Comparison of ENCODE assay signal across 8 cellular contexts in genomic region chr6:36594816-36595167, GRCh38. TPM values are rescaled to one million over a fixed set of nuclear protein-coding genes. Genes with fewer than 3 reads are reported as not detected.
DNase-seq lines count a peak whose midpoint lies in the region; ATAC-seq and TF ChIP-seq lines count a peak whose summit lies in the region.

No MANE protein-coding gene starts in this region.

- peak overlapping the region; percentile 94 for H3K4ac ChIP-seq in IMR-90 (ENCODE audit: low read depth, low read length)

- intact Hi-C loops in IMR-90 (cut with micrococcal nuclease) (loop anchor here (2.0 to 5.0 kb wide), 2 partner anchors 152 to 172 kb away; partner anchors contain the start of genes KCTD20 and PXT1), tibial artery (cut with DNase I; ENCODE audit: low total_unique reads) (loop anchor here (5.0 kb wide), 2 partner anchors 47 to 152 kb away; partner anchors contain the start of genes KCTD20, PXT1 and STK38)

- H3K9ac ChIP-seq in IMR-90 (ENCODE audit: low read depth, low read length) (peak overlapping the region; percentile 98), liver (ENCODE audit: low read depth in 1 of 2, low read length in 2 of 2) (peak overlapping the region; percentile 97 to 100)

- H3K27ac Mint-ChIP-seq in brain: peak overlapping the region; percentile 99 to 100 (median 100)

- TF ChIP-seq POLR2A in IMR-90 (IDR thresholded peaks at IDR 0.05; ENCODE audit: low read depth, low read length): no peak

- peak overlapping the region; percentile 63; the same call in 1 of the 2 replicates for H4K5ac ChIP-seq in IMR-90 (ENCODE audit: low read depth, low read length)

- H3K27me3 Mint-ChIP-seq in brain: peaks cover 45% of the 10 kb centered on the region

- H4K20me1 ChIP-seq in IMR-90 (ENCODE audit: insufficient read depth, low read length): peaks cover 56% of the 10 kb centered on the region

- WGBS in IMR-90 (ENCODE audit: extremely low coverage in 2 of 2, insufficient read length in 1 of 2), 2 experiments: 0% methylated on average over 2 of the region's 7 CpGs; no CpG with 5 or more reads in 1 of the 2 experiments
- WGBS in liver: under 1% methylated on average over 7 of the region's 7 CpGs

- H4K8ac ChIP-seq in IMR-90 (ENCODE audit: low read depth in 2 of 2, low read length in 2 of 2): peak overlapping the region; percentile 82 to 95

- peak overlapping the region; percentile 96 for H4K91ac ChIP-seq in IMR-90 (ENCODE audit: insufficient read depth, low read depth, low read length)

- peak overlapping the region; percentile 62 for H3K18ac ChIP-seq in IMR-90 (ENCODE audit: low read depth, low read length)

- H2AFZ ChIP-seq in ACC112 (ENCODE audit: low read length, unreplicated experiment) (no peak overlapping the region), IMR-90 (replicated peaks; ENCODE audit: low read length, poor library complexity) (no peak overlapping the region)

- dilution Hi-C loops in IMR-90 (cut with HindIII; ENCODE audit: low sequenced_read_pairs, unreplicated experiment): no loop called here

- no peak overlapping the region for H2BK20ac ChIP-seq in IMR-90 (ENCODE audit: low read depth, low read length)

- DNase-seq in IMR-90 (no peak), tibial artery (peak in 1 of 2 donors; percentile 24), putamen (ENCODE audit: low spot score) (no peak), SW480 (ENCODE audit: low spot score) (no peak)

- BruUV-seq in IMR-90 (replicated peaks; lab: Mats Ljungman, UMichigan): no TSS peak

- H3K79me1 ChIP-seq in IMR-90 (ENCODE audit: low read depth in 1 of 2, low read length in 2 of 2): peaks cover 13 to 38% of the 10 kb centered on the region in 2 experiments

- in situ Hi-C loops in IMR-90 (cut with MboI; ENCODE audit: low sequenced_read_pairs): loop anchor here (5.0 kb wide), 1 partner anchor 47 kb away; the partner anchor contains the start of gene STK38

- peaks cover 8% of the 10 kb centered on the region for H3K9me1 ChIP-seq in IMR-90 (ENCODE audit: insufficient read depth, low read length)

- no peak for ATAC-seq in IMR-90 (ENCODE audit: low read depth)
- ATAC-seq in HG03469 (IDR thresholded peaks at IDR 0.05; ENCODE audit: unreplicated experiment): no peak

- H3K36me3 ChIP-seq in ACC112 (ENCODE audit: insufficient read depth, low read length) (peaks cover 47% of the 10 kb centered on the region), IMR-90 (ENCODE audit: control insufficient read depth, insufficient read depth, low read length) (peaks cover 27% of the 10 kb centered on the region), liver (ENCODE audit: control insufficient read depth in 4 of 4, insufficient read depth in 3 of 4, low read depth in 1 of 4, low read length in 3 of 4) (peaks cover 6 to 22% (median 16%) of the 10 kb centered on the region in 4 donors), tibial artery (peaks cover 31 to 36% (median 32%) of the 10 kb centered on the region in 3 donors)

- H3K9me3 Mint-ChIP-seq in brain: peaks cover 0 to 36% (median 10%) of the 10 kb centered on the region in 5 experiments

- TF ChIP-seq RAD21 in IMR-90 (IDR thresholded peaks at IDR 0.05; ENCODE audit: low read length) (no peak), liver (IDR thresholded peaks at IDR 0.05) (no peak)

- H3K4me1 Mint-ChIP-seq in brain: peaks cover 45% of the 10 kb centered on the region

- H2AK5ac ChIP-seq in IMR-90 (ENCODE audit: low read depth, low read length): peak overlapping the region; percentile 6; the same call in 1 of the 2 replicates

- peaks cover 58% of the 10 kb centered on the region for H3K36me3 Mint-ChIP-seq in brain

- no peaks in the 10 kb centered on the region for H3K27me3 ChIP-seq in ACC112 (ENCODE audit: insufficient read depth, low read length)
- no peaks in the 10 kb centered on the region for H3K27me3 ChIP-seq in IMR-90 (ENCODE audit: control insufficient read depth, insufficient read depth, low read length)
- H3K27me3 ChIP-seq in liver (ENCODE audit: control insufficient read depth in 4 of 4, insufficient read depth in 4 of 4, low read length in 3 of 4): no peaks in the 10 kb centered on the region
- H3K27me3 ChIP-seq in tibial artery: no peaks in the 10 kb centered on the region

- peak overlapping the region; percentile 95 for H3K4me3 ChIP-seq in ACC112 (ENCODE audit: low read depth, low read length)
- H3K4me3 ChIP-seq in IMR-90 (ENCODE audit: insufficient read depth, low read depth, low read length): peak overlapping the region; percentile 72
- H3K4me3 ChIP-seq in liver (ENCODE audit: low read depth in 1 of 3, low read length in 3 of 3): peak overlapping the region; percentile 80 to 92 (median 83)
- peak overlapping the region; percentile 61 to 62 for H3K4me3 ChIP-seq in tibial artery

- peak overlapping the region; percentile 92 to 99 (median 95) for H3K4me3 Mint-ChIP-seq in brain

- POLR2A ChIA-PET in IMR-90 (lab: Charles Lee; ENCODE audit: unreplicated experiment): interaction anchor here (0.6 to 0.7 kb wide), 5 partner anchors 15 to 542 kb away, joined by 3 to 10 read pairs (median 6); no protein-coding TSS in a partner anchor

- peaks cover 56% of the 10 kb centered on the region for H3K79me2 ChIP-seq in ACC112 (ENCODE audit: control insufficient read depth, insufficient read depth, low read length, unreplicated experiment)

- peak overlapping the region; percentile 100 for H3K14ac ChIP-seq in IMR-90 (replicated peaks; ENCODE audit: low read depth, low read length)

- TF ChIP-seq CTCF in IMR-90 (conservative IDR thresholded peaks at IDR 0.05; ENCODE audit: low read depth, low read length): no peak
- TF ChIP-seq CTCF in brain (conservative IDR thresholded peaks at IDR 0.05): no peak
- TF ChIP-seq CTCF in liver (IDR thresholded peaks at IDR 0.05; ENCODE audit: low read depth, low read length, missing input control): no peak
- no peak for TF ChIP-seq CTCF in tibial artery (IDR thresholded peaks at IDR 0.05)

- peak overlapping the region; percentile 57; the same call in 1 of the 2 replicates for H3K4me2 ChIP-seq in IMR-90 (ENCODE audit: low read depth, low read length)

- H3K23ac ChIP-seq in IMR-90 (ENCODE audit: low read depth, low read length): peak overlapping the region; percentile 87; the same call in 1 of the 2 replicates

- H2BK120ac ChIP-seq in IMR-90 (ENCODE audit: low read depth, low read length): peak overlapping the region; percentile 32

- peak overlapping the region; percentile 90 for H2BK5ac ChIP-seq in IMR-90 (ENCODE audit: low read depth, low read length, poor library complexity, severe bottlenecking)

- H3K27ac ChIP-seq in ACC112 (ENCODE audit: low read depth, low read length): peak overlapping the region; percentile 98
- peak overlapping the region; percentile 95 for H3K27ac ChIP-seq in IMR-90 (ENCODE audit: insufficient read depth, low read length)
- peak overlapping the region; percentile 92 to 98 for H3K27ac ChIP-seq in liver (ENCODE audit: low read depth in 1 of 2, low read length in 2 of 2)
- peak overlapping the region; percentile 94 to 96 for H3K27ac ChIP-seq in tibial artery

- H3K9me3 ChIP-seq in IMR-90 (ENCODE audit: control insufficient read depth, insufficient read depth, low read length): no peaks in the 10 kb centered on the region
- no peaks in the 10 kb centered on the region for H3K9me3 ChIP-seq in liver (ENCODE audit: control insufficient read depth in 4 of 4, low read length in 3 of 4)
- H3K9me3 ChIP-seq in tibial artery: no peaks in the 10 kb centered on the region

- CTCF ChIA-PET in IMR-90 (lab: Yijun Ruan, JAX): no interaction called here

- peak overlapping the region; percentile 100 for H2AK9ac ChIP-seq in IMR-90 (replicated peaks; ENCODE audit: low read depth, low read length, poor library complexity)

- H3K56ac ChIP-seq in IMR-90 (ENCODE audit: extremely low read depth, insufficient read depth, low read length): peak overlapping the region; percentile 99

- H3K4me1 ChIP-seq in ACC112 (ENCODE audit: control insufficient read depth, insufficient read depth, low read length, unreplicated experiment) (peaks cover 25% of the 10 kb centered on the region), IMR-90 (ENCODE audit: control insufficient read depth, insufficient read depth, low read length) (peaks cover 6% of the 10 kb centered on the region), liver (ENCODE audit: control insufficient read depth in 4 of 4, insufficient read depth in 4 of 4, low read length in 3 of 4) (peaks cover 7 to 42% (median 36%) of the 10 kb centered on the region in 4 donors), tibial artery (peaks cover 0 to 46% (median 34%) of the 10 kb centered on the region in 4 donors)

- H2BK15ac ChIP-seq in IMR-90 (ENCODE audit: low read depth, low read length): peak overlapping the region; percentile 0; the same call in 1 of the 3 replicates

TF ChIP-seq in IMR-90, 13 proteins besides CTCF, POLR2A, EP300 and RAD21 (continues in another document):
- TF ChIP-seq USF2 (IDR thresholded peaks at IDR 0.05; ENCODE audit: low read depth, low read length): no peak

TF ChIP-seq in liver, 16 proteins besides CTCF, POLR2A, EP300 and RAD21:
- no peak for TF ChIP-seq FOXA1 (IDR thresholded peaks at IDR 0.05)
- no peak for TF ChIP-seq ATF3 (IDR thresholded peaks at IDR 0.05)
- TF ChIP-seq TAF1 (conservative IDR thresholded peaks at IDR 0.05): no peak
TF ChIP-seq in liver: peak in this region for 0.

RNA-seq across cellular contexts. Expression of gene SRSF3, which starts 0.6 kb away (rescaled TPM):
- total RNA-seq in IMR-90 (2012; rRNA removed) (237 and 256 TPM in 2 replicates), liver (100 to 1,000 TPM in 1 of 2 donors, 10 to 100 TPM in 1; 62.8 to 101 TPM)
- polyA plus RNA-seq in IMR-90 (2012; rRNA removed) (297 and 394 TPM in 2 replicates), brain (ENCODE audit: insufficient read depth, low read depth, low replicate concordance) (187 TPM), liver (100 to 1,000 TPM; 101 to 103 TPM)
- polyA plus RNA-seq in IMR-90 (2012; cell fraction: cytosol; rRNA removed): 52.5 and 172 TPM in 2 replicates
- polyA plus RNA-seq in IMR-90 (2012; cell fraction: nucleus; rRNA removed; ENCODE audit: low replicate concordance): 113 and 275 TPM in 2 replicates

RNA-seq across cellular contexts. Expression of gene STK38, which starts 47.5 kb away (rescaled TPM):
- 9.7 and 10.6 TPM in 2 replicates for total RNA-seq in IMR-90 (2012; rRNA removed)
- 14.6 and 19.7 TPM in 2 replicates for polyA plus RNA-seq in IMR-90 (2012; rRNA removed)
- 4.8 and 5.6 TPM in 2 replicates for polyA plus RNA-seq in IMR-90 (2012; cell fraction: cytosol; rRNA removed)
- 7.4 and 39.5 TPM in 2 replicates for polyA plus RNA-seq in IMR-90 (2012; cell fraction: nucleus; rRNA removed; ENCODE audit: low replicate concordance)
- polyA plus RNA-seq in brain (ENCODE audit: insufficient read depth, low read depth, low replicate concordance): 39.2 TPM
- 10 to 100 TPM; 13.3 to 21.8 TPM for total RNA-seq in liver
- polyA plus RNA-seq in liver: 10 to 100 TPM in 1 of 2 donors, 1 to 10 TPM in 1; 9.3 to 11.2 TPM
